In genomic region chr2:9205481-9205880, GRCh38 we compare ENCODE assay signal across 8 cellular contexts. TPM values are rescaled to one million over a fixed set of nuclear protein-coding genes. Genes with fewer than 3 reads are reported as not detected.
DNase-seq lines count a peak whose midpoint lies in the region; ATAC-seq and TF ChIP-seq lines count a peak whose summit lies in the region.

No MANE protein-coding gene starts in this region.

- H3K27me3 ChIP-seq in iPS-20b (ENCODE audit: insufficient read depth, low read length) (peaks cover 36% of the 10 kb centered on the region), thoracic aorta (replicated peaks; ENCODE audit: insufficient read depth) (no peaks in the 10 kb centered on the region)

- peaks cover 53% of the 10 kb centered on the region for H3K27me3 Mint-ChIP-seq in activated CD4-positive, alpha-beta T cell treated with anti-CD3 and anti-CD28 coated beads, Interleukin-2, amount 10 ng/mL, durations not matched to agents 7 days and 5 days
- H3K27me3 Mint-ChIP-seq in activated B cell treated with CpG ODN at 0.5 μM for 24 hours, result peaks cover 32% of the 10 kb centered on the region

- H3K36me3 Mint-ChIP-seq in activated CD4-positive, alpha-beta T cell treated with anti-CD3 and anti-CD28 coated beads, Interleukin-2, amount 10 ng/mL, durations not matched to agents 7 days and 5 days (ENCODE audit: low read depth), result no peaks in the 10 kb centered on the region
- H3K36me3 Mint-ChIP-seq in activated B cell treated with CpG ODN at 0.5 μM for 24 hours (ENCODE audit: low read depth), result no peaks in the 10 kb centered on the region

- H3K4me1 ChIP-seq in iPS-20b (ENCODE audit: insufficient read depth, low read length), result peaks cover 13% of the 10 kb centered on the region; the same call in 1 of the 2 replicates
- peaks cover 13 to 28% of the 10 kb centered on the region in 2 donors for H3K4me1 ChIP-seq in thoracic aorta (ENCODE audit: control insufficient read depth in 1 of 2, low read depth in 2 of 2)

- ATAC-seq in activated B cell treated with CpG ODN at 0.5 μM for 24 hours (ENCODE audit: low read depth) (no peak), thoracic aorta (ENCODE audit: insufficient number of reproducible peaks, low FRiP score, low read depth) (no peak)

- H3K27ac Mint-ChIP-seq in activated CD4-positive, alpha-beta T cell treated with anti-CD3 and anti-CD28 coated beads, Interleukin-2, amount 10 ng/mL, durations not matched to agents 7 days and 5 days, result no peak overlapping the region
- no peak overlapping the region for H3K27ac Mint-ChIP-seq in activated B cell treated with CpG ODN at 0.5 μM for 24 hours

- H3K9ac ChIP-seq in iPS-20b (ENCODE audit: low read depth, low read length), result peak overlapping the region; percentile 42; the same call in 1 of the 2 replicates

- DNase-seq in activated CD4-positive, alpha-beta T cell treated with anti-CD3 and anti-CD28 coated beads, Interleukin-2, amount 10 ng/mL, durations not matched to agents 7 days and 5 days, result no peak
- DNase-seq in activated CD4-positive, alpha-beta T cell treated with anti-CD3 and anti-CD28 coated beads for 4 hours, result no peak
- DNase-seq in activated B cell treated with CpG ODN at 0.5 μM for 24 hours (no peak), thoracic aorta (ENCODE audit: low spot score) (no peak), NCI-H510A (lab: John Stamatoyannopoulos, UW) (no peak), amygdala (lab: John Stamatoyannopoulos, UW) (no peak), posterior cingulate gyrus (no peak)

- H3K4me1 Mint-ChIP-seq in activated CD4-positive, alpha-beta T cell treated with anti-CD3 and anti-CD28 coated beads, Interleukin-2, amount 10 ng/mL, durations not matched to agents 7 days and 5 days, result peaks cover 6% of the 10 kb centered on the region
- H3K4me1 Mint-ChIP-seq in activated B cell treated with CpG ODN at 0.5 μM for 24 hours, result peaks cover 10% of the 10 kb centered on the region

- H3K9me3 Mint-ChIP-seq in activated CD4-positive, alpha-beta T cell treated with anti-CD3 and anti-CD28 coated beads, Interleukin-2, amount 10 ng/mL, durations not matched to agents 7 days and 5 days, result no peaks in the 10 kb centered on the region
- no peaks in the 10 kb centered on the region for H3K9me3 Mint-ChIP-seq in activated B cell treated with CpG ODN at 0.5 μM for 24 hours

- H3K4me3 ChIP-seq in iPS-20b (ENCODE audit: low read length) (peak overlapping the region; percentile 74), thoracic aorta (peak overlapping the region; percentile 83)

- CTCF ChIA-PET in activated CD4-positive, alpha-beta T cell treated with anti-CD3 and anti-CD28 coated beads, Interleukin-2, amount 10 ng/mL, durations not matched to agents 7 days and 5 days (lab: Charles Lee), result interaction anchor here (0.5 to 1.5 kb wide), 6 partner anchors 10 to 128 kb away, joined by 3 read pairs; no protein-coding TSS in a partner anchor
- CTCF ChIA-PET in activated B cell treated with CpG ODN at 0.5 μM for 24 hours (lab: Charles Lee), result no interaction called here

- intact Hi-C loops in activated B cell treated with CpG ODN at 0.5 μM for 24 hours (cut with micrococcal nuclease) (no loop called here), posterior cingulate gyrus (cut with DNase I) (loop anchor here (5.0 to 10.0 kb wide), 3 partner anchors 52 to 219 kb away; partner anchors contain the start of genes CPSF3 and ITGB1BP1)

- H3K36me3 ChIP-seq in iPS-20b (ENCODE audit: insufficient read depth, low read depth, low read length), result no peaks in the 10 kb centered on the region
- no peaks in the 10 kb centered on the region for H3K36me3 ChIP-seq in thoracic aorta

- TF ChIP-seq CTCF in activated B cell treated with CpG ODN at 0.5 μM for 24 hours (IDR thresholded peaks at IDR 0.05) (no peak), thoracic aorta (IDR thresholded peaks at IDR 0.05) (no peak)

- H3K9me3 ChIP-seq in iPS-20b (ENCODE audit: insufficient read depth, low read depth, low read length) (no peaks in the 10 kb centered on the region), thoracic aorta (no peaks in the 10 kb centered on the region)

- POLR2A ChIA-PET in activated CD4-positive, alpha-beta T cell treated with anti-CD3 and anti-CD28 coated beads, Interleukin-2, amount 10 ng/mL, durations not matched to agents 7 days and 5 days (lab: Charles Lee), result no interaction called here
- POLR2A ChIA-PET in activated B cell treated with CpG ODN at 0.5 μM for 24 hours (lab: Charles Lee), result no interaction called here

- H3K27ac ChIP-seq in iPS-20b (ENCODE audit: low read length) (no peak overlapping the region), thoracic aorta (peak overlapping the region; percentile 92)

- H3K4me3 Mint-ChIP-seq in activated CD4-positive, alpha-beta T cell treated with anti-CD3 and anti-CD28 coated beads, Interleukin-2, amount 10 ng/mL, durations not matched to agents 7 days and 5 days, result peak overlapping the region; percentile 61
- peak overlapping the region; percentile 67 for H3K4me3 Mint-ChIP-seq in activated B cell treated with CpG ODN at 0.5 μM for 24 hours

RNA-seq across cellular contexts. Expression of gene ASAP2, which starts 1.1 kb away (rescaled TPM):
- under 1 TPM; 0.17 to 0.25 TPM for total RNA-seq in activated CD4-positive, alpha-beta T cell treated with anti-CD3 and anti-CD28 coated beads, Interleukin-2, amount 10 ng/mL, durations not matched to agents 7 days and 5 days
- total RNA-seq in activated B cell treated with CpG ODN at 0.5 μM for 24 hours (not detected in 2 replicates), thoracic aorta (100 to 1,000 TPM in 1 of 2 donors, 10 to 100 TPM in 1; 58.1 to 102 TPM)

Comparison
In these comparisons a context has a peak if more than half of its experiments do, and no peak if none do; other contexts are left out.
1. RNA of gene ASAP2, which starts 1.1 kb away (total RNA-seq): 58.1 to 102 TPM in thoracic aorta; 0.17 to 0.25 TPM in activated CD4-positive, alpha-beta T cell treated with anti-CD3 and anti-CD28 coated beads, Interleukin-2, amount 10 ng/mL, durations not matched to agents 7 days and 5 days and not detected in activated B cell treated with CpG ODN at 0.5 μM for 24 hours; every median in the first group is over 10 times any median in the second.